Comparison of ENCODE assay signal across 19 cellular contexts in genomic region chr3:50122661-50123391, GRCh38. TPM values are rescaled to one million over a fixed set of nuclear protein-coding genes. Genes with fewer than 3 reads are reported as not detected.
DNase-seq lines count a peak whose midpoint lies in the region; ATAC-seq, FAIRE-seq and TF ChIP-seq lines count a peak whose summit lies in the region.
"Had no signal": no experiment of that assay in that cellular context is flagged by ENCODE, and none has a peak within 500 bp of the region (broad histone marks: within the 10 kb centered on the region; RNA-seq: fewer than 3 reads in every experiment).

No MANE protein-coding gene starts in this region.

- H3K9me3 Mint-ChIP-seq in osteocyte (ENCODE audit: unreplicated experiment) (no peaks in the 10 kb centered on the region), immature natural killer cell (no peaks in the 10 kb centered on the region)
- H3K9me3 Mint-ChIP-seq: activated naive CD4-positive, alpha-beta T cell treated with anti-CD3 and anti-CD28 coated beads for 36 hours; GM23338 had no signal

- H3K4me3 ChIP-seq in HEK293 (ENCODE audit: low read depth, low read length) (no peak overlapping the region), kidney (ENCODE audit: low read length in 2 of 2) (no peak overlapping the region)
- H3K4me3 ChIP-seq: body of pancreas, GM23338 had no signal

- H3K9me3 ChIP-seq in HEK293 (ENCODE audit: control insufficient read depth, insufficient read depth, low read depth, low read length) (no peaks in the 10 kb centered on the region), kidney (ENCODE audit: control insufficient read depth in 1 of 2, low read length in 2 of 2) (no peaks in the 10 kb centered on the region)
- H3K9me3 ChIP-seq: body of pancreas had no signal

- no peak for DNase-seq in GM12892 (ENCODE audit: insufficient read length)
- peak; percentile 66 for DNase-seq in kidney
- DNase-seq in retina: peak; percentile 20
- no peak for DNase-seq in osteocyte (ENCODE audit: extremely low spot score, unreplicated experiment)
- no peak for DNase-seq in immature natural killer cell
- DNase-seq: activated CD4-positive, alpha-beta T cell treated with anti-CD3 and anti-CD28 coated beads for 1 hour; activated CD8-positive, alpha-beta memory T cell treated with anti-CD3 and anti-CD28 coated beads, Interleukin-2, amount 50 U/mL, for 48 hours; activated naive CD4-positive, alpha-beta T cell treated with anti-CD3 and anti-CD28 coated beads for 36 hours; body of pancreas; C1 segment of cervical spinal cord; DMS53; glutamatergic neuron; mesendoderm; NCI-H187; NCI-H510A treated with DMSO at 0.1 percent for 48 hours; stimulated activated CD4-positive, alpha-beta T cell treated with anti-CD3 and anti-CD28 coated beads, Interleukin-4, amount 100 ng/mL, for 1 hour had no signal

- H3K36me3 ChIP-seq in HEK293 (ENCODE audit: control insufficient read depth in 2 of 2, insufficient read depth in 1 of 2, low read length in 2 of 2) (peaks cover 0 to 41% of the 10 kb centered on the region in 2 experiments; a peak in 2 of 3 replicates), kidney (ENCODE audit: control insufficient read depth in 1 of 2, insufficient read depth in 2 of 2, low read length in 2 of 2) (peaks cover 21 to 33% of the 10 kb centered on the region in 2 donors)

- H3K36me3 Mint-ChIP-seq in osteocyte (ENCODE audit: unreplicated experiment) (peaks cover 16% of the 10 kb centered on the region), immature natural killer cell (peaks cover 0 to 17% (median 11%) of the 10 kb centered on the region in 3 donors)

- H3K4me1 ChIP-seq in HEK293 (ENCODE audit: control insufficient read depth, insufficient read depth, low read length): peaks cover 7% of the 10 kb centered on the region
- H3K4me1 ChIP-seq in kidney (ENCODE audit: control insufficient read depth in 1 of 2, insufficient read depth in 1 of 2, low read depth in 1 of 2, low read length in 2 of 2): peaks cover 9 to 24% of the 10 kb centered on the region in 2 donors

- H3K4me3 Mint-ChIP-seq in osteocyte (ENCODE audit: unreplicated experiment) (no peak overlapping the region), immature natural killer cell (no peak overlapping the region)
- H3K4me3 Mint-ChIP-seq: activated naive CD4-positive, alpha-beta T cell treated with anti-CD3 and anti-CD28 coated beads for 36 hours; GM23338 had no signal

- H3K4me1 Mint-ChIP-seq in osteocyte (ENCODE audit: unreplicated experiment): peaks cover 51% of the 10 kb centered on the region
- peaks cover 0 to 3% of the 10 kb centered on the region in 2 donors for H3K4me1 Mint-ChIP-seq in immature natural killer cell

- H3K27ac Mint-ChIP-seq in osteocyte (ENCODE audit: unreplicated experiment): no peak overlapping the region
- peak overlapping the region in 1 of 6 donors; percentile 55 for H3K27ac Mint-ChIP-seq in immature natural killer cell
- H3K27ac Mint-ChIP-seq: activated naive CD4-positive, alpha-beta T cell treated with anti-CD3 and anti-CD28 coated beads for 36 hours; GM23338 had no signal

- intact Hi-C loops in kidney (cut with DNase I): loop anchor here (5.0 kb wide), 1 partner anchor 69 kb away; the partner anchor contains the start of gene GNAT1

- H3K27ac ChIP-seq in HEK293 (ENCODE audit: extremely low read depth, low read depth, low read length) (no peak overlapping the region), kidney (ENCODE audit: low read depth in 2 of 2, low read length in 2 of 2) (no peak overlapping the region)
- H3K27ac ChIP-seq: body of pancreas had no signal

- POLR2A ChIA-PET in HEK293 (lab: Yijun Ruan, JAX): interaction anchor here (1.0 to 1.1 kb wide), 2 partner anchors 11 to 30 kb away, joined by 3 to 4 read pairs; no protein-coding TSS in a partner anchor

- H3K27me3 Mint-ChIP-seq in osteocyte (ENCODE audit: unreplicated experiment) (no peaks in the 10 kb centered on the region), immature natural killer cell (ENCODE audit: low read depth in 3 of 3) (peaks cover 2 to 5% (median 5%) of the 10 kb centered on the region in 3 donors)

- H3K9ac ChIP-seq in kidney (ENCODE audit: low read length in 2 of 2): no peak overlapping the region

- TF ChIP-seq CTCF in HEK293 (tag by site-specific recombination; IDR thresholded peaks at IDR 0.05) (no peak), kidney (IDR thresholded peaks at IDR 0.05; ENCODE audit: borderline replicate concordance, extremely low read depth, insufficient read depth) (no peak), osteocyte (IDR thresholded peaks at IDR 0.05) (no peak)

- no peak for FAIRE-seq in GM12892 (lab: Jason Lieb, UNC)
- no peak for FAIRE-seq in kidney (lab: Jason Lieb, UNC)

- ATAC-seq in GM19463 (IDR thresholded peaks at IDR 0.05; ENCODE audit: unreplicated experiment): no peak
- ATAC-seq: body of pancreas had no signal

- TF ChIP-seq POLR2A in GM12892 (IDR thresholded peaks at IDR 0.05; ENCODE audit: low read depth, low read length): peak; percentile 21; the same call in 1 of the 2 replicates

- CTCF ChIA-PET in HEK293 (lab: Yijun Ruan, JAX): interaction anchor here (0.7 to 5.3 kb wide), 10 partner anchors 9 to 104 kb away, joined by 3 to 51 read pairs (median 4); partner anchors contain the start of gene GNAT1

TF ChIP-seq in HEK293, 187 proteins besides CTCF, POLR2A, EP300 and RAD21:
- TF ChIP-seq ZBTB20 (tag by site-specific recombination; IDR thresholded peaks at IDR 0.05) (no peak), ZFHX2 (tag by site-specific recombination; conservative IDR thresholded peaks at IDR 0.05) (peak; percentile 43; the same call in 1 of the 2 replicates), ZNF626 (tag by site-specific recombination; IDR thresholded peaks at IDR 0.05) (no peak), GLI4 (tag by site-specific recombination; IDR thresholded peaks at IDR 0.05) (no peak), EGR2 (tag by site-specific recombination; IDR thresholded peaks at IDR 0.05; ENCODE audit: low read depth) (peak; percentile 47; the same call in 1 of the 2 replicates)

RNA-seq across cellular contexts. Expression of gene SEMA3F, which starts 32.3 kb away (rescaled TPM):
- 0.42 TPM for polyA plus RNA-seq in GM12892 (2012; ENCODE audit: missing spikeins)
- total RNA-seq in kidney (39.9 TPM), osteocyte (11.8 and 12.9 TPM in 2 replicates)
- polyA plus RNA-seq in kidney (ENCODE audit: insufficient read depth, low read depth, low replicate concordance) (36.7 TPM), immature natural killer cell (not detected)
- total RNA-seq: activated naive CD4-positive, alpha-beta T cell treated with anti-CD3 and anti-CD28 coated beads for 36 hours had no signal

RNA-seq across cellular contexts. Expression of gene RBM5, which starts 34.1 kb away (rescaled TPM):
- polyA plus RNA-seq in GM12892 (2012; ENCODE audit: missing spikeins): 81.3 TPM
- total RNA-seq in kidney (149 TPM), osteocyte (213 and 225 TPM in 2 replicates)
- polyA plus RNA-seq in kidney (ENCODE audit: insufficient read depth, low read depth, low replicate concordance) (51.0 TPM), immature natural killer cell (10 to 100 TPM; 15.5 to 40.7 (median 21.4) TPM)

Comparison
In these comparisons a context has a peak if more than half of its experiments do, and no peak if none do; other contexts are left out.
1. DNase-seq: peak in kidney (single experiment) and retina (single experiment); none in GM12892 (single experiment), osteocyte (single experiment) and immature natural killer cell (0 of 3).